8 cellular contexts compared by ENCODE assay signal in genomic region chr7:131057524-131058065, GRCh38.
DNase-seq lines count a peak whose midpoint lies in the region; ATAC-seq and TF ChIP-seq lines count a peak whose summit lies in the region.

No MANE protein-coding gene starts in this region.

- H3K4me1 Mint-ChIP-seq in CD8-positive, alpha-beta memory T cell, result peaks cover 61 to 87% (median 81%) of the 10 kb centered on the region in 3 donors
- H3K4me1 Mint-ChIP-seq in activated T-helper 1 cell treated with anti-CD3 and anti-CD28 coated beads, Interleukin-12 subunit alpha, Interleukin-12 subunit beta, Interleukin-2, Interleukin-4 antibody, amounts not matched to agents 30 ng/mL and 10 ng/mL and 1 ng/mL, durations not matched to agents 14 hours and 24 hours and 36 hours (ENCODE audit: low read depth), result peaks cover 52% of the 10 kb centered on the region

- peaks cover 82% of the 10 kb centered on the region for H3K4me1 ChIP-seq in CD8-positive, alpha-beta memory T cell (ENCODE audit: insufficient read depth, low read length)
- H3K4me1 ChIP-seq in mucosa of rectum (ENCODE audit: control insufficient read depth in 2 of 2, insufficient read depth in 2 of 2, low read length in 2 of 2) (peaks cover 3 to 22% of the 10 kb centered on the region in 2 donors), HAP-1 (no peaks in the 10 kb centered on the region)

- H3K27ac Mint-ChIP-seq in CD8-positive, alpha-beta memory T cell, result peak overlapping the region; percentile 89 to 97 (median 94)
- peak overlapping the region; percentile 80 for H3K27ac Mint-ChIP-seq in activated T-helper 1 cell treated with anti-CD3 and anti-CD28 coated beads, Interleukin-12 subunit alpha, Interleukin-12 subunit beta, Interleukin-2, Interleukin-4 antibody, amounts not matched to agents 30 ng/mL and 10 ng/mL and 1 ng/mL, durations not matched to agents 14 hours and 24 hours and 36 hours

- ATAC-seq in HG02763 (IDR thresholded peaks at IDR 0.05; ENCODE audit: unreplicated experiment), result peak; percentile 35
- no peak for ATAC-seq in GM18870 (IDR thresholded peaks at IDR 0.05; ENCODE audit: unreplicated experiment)

- peaks cover 0 to 12% of the 10 kb centered on the region in 2 donors for H3K27me3 Mint-ChIP-seq in CD8-positive, alpha-beta memory T cell
- H3K27me3 Mint-ChIP-seq in activated T-helper 1 cell treated with anti-CD3 and anti-CD28 coated beads, Interleukin-12 subunit alpha, Interleukin-12 subunit beta, Interleukin-2, Interleukin-4 antibody, amounts not matched to agents 30 ng/mL and 10 ng/mL and 1 ng/mL, durations not matched to agents 14 hours and 24 hours and 36 hours (ENCODE audit: insufficient read depth), result no peaks in the 10 kb centered on the region

- CTCF ChIA-PET in CD8-positive, alpha-beta memory T cell (lab: Charles Lee), result interaction anchor here (0.6 to 1.7 kb wide), 3 partner anchors 11 to 15 kb away, joined by 3 to 6 read pairs (median 3); no protein-coding TSS in a partner anchor

- DNase-seq in CD8-positive, alpha-beta memory T cell, result peak in 2 of 5 donors; percentile 49 to 55
- peak; percentile 31 for DNase-seq in activated T-helper 1 cell treated with anti-CD3 and anti-CD28 coated beads, Interleukin-12 subunit alpha, Interleukin-12 subunit beta, Interleukin-2, Interleukin-4 antibody, amounts not matched to agents 30 ng/mL and 10 ng/mL and 1 ng/mL, durations not matched to agents 14 hours and 24 hours and 36 hours (ENCODE audit: low spot score)
- no peak for DNase-seq in HAP-1 (ENCODE audit: low spot score in 2 of 2)
- DNase-seq in NCI-H1105 (lab: John Stamatoyannopoulos, UW), result no peak
- no peak for DNase-seq in GM13977 (ENCODE audit: low spot score)

- H3K4me3 Mint-ChIP-seq in CD8-positive, alpha-beta memory T cell, result peak overlapping the region; percentile 70 to 88 (median 78)
- H3K4me3 Mint-ChIP-seq in activated T-helper 1 cell treated with anti-CD3 and anti-CD28 coated beads, Interleukin-12 subunit alpha, Interleukin-12 subunit beta, Interleukin-2, Interleukin-4 antibody, amounts not matched to agents 30 ng/mL and 10 ng/mL and 1 ng/mL, durations not matched to agents 14 hours and 24 hours and 36 hours, result peak overlapping the region; percentile 78

- H3K9me3 ChIP-seq in CD8-positive, alpha-beta memory T cell (ENCODE audit: low read length), result no peaks in the 10 kb centered on the region
- H3K9me3 ChIP-seq in mucosa of rectum (ENCODE audit: control insufficient read depth in 2 of 2, low read length in 2 of 2) (no peaks in the 10 kb centered on the region), HAP-1 (no peaks in the 10 kb centered on the region)

- H3K9me3 Mint-ChIP-seq in CD8-positive, alpha-beta memory T cell, result no peaks in the 10 kb centered on the region
- H3K9me3 Mint-ChIP-seq in activated T-helper 1 cell treated with anti-CD3 and anti-CD28 coated beads, Interleukin-12 subunit alpha, Interleukin-12 subunit beta, Interleukin-2, Interleukin-4 antibody, amounts not matched to agents 30 ng/mL and 10 ng/mL and 1 ng/mL, durations not matched to agents 14 hours and 24 hours and 36 hours, result no peaks in the 10 kb centered on the region

- TF ChIP-seq CTCF in GM13977 (IDR thresholded peaks at IDR 0.05; ENCODE audit: extremely low read depth, insufficient read depth, missing control alignments), result no peak

- H3K9ac ChIP-seq in mucosa of rectum (ENCODE audit: low read depth in 1 of 2, low read length in 2 of 2), result peak overlapping the region in 1 of 2 donors; percentile 26

- H3K36me3 Mint-ChIP-seq in CD8-positive, alpha-beta memory T cell, result peaks cover 5 to 52% (median 16%) of the 10 kb centered on the region in 3 donors
- peaks cover 28% of the 10 kb centered on the region for H3K36me3 Mint-ChIP-seq in activated T-helper 1 cell treated with anti-CD3 and anti-CD28 coated beads, Interleukin-12 subunit alpha, Interleukin-12 subunit beta, Interleukin-2, Interleukin-4 antibody, amounts not matched to agents 30 ng/mL and 10 ng/mL and 1 ng/mL, durations not matched to agents 14 hours and 24 hours and 36 hours (ENCODE audit: low read depth)

- peak overlapping the region; percentile 58 for H3K27ac ChIP-seq in CD8-positive, alpha-beta memory T cell (ENCODE audit: low read depth, low read length)
- peak overlapping the region; percentile 71 to 77 for H3K27ac ChIP-seq in mucosa of rectum (ENCODE audit: low read depth in 2 of 2, low read length in 2 of 2)

- POLR2A ChIA-PET in CD8-positive, alpha-beta memory T cell (lab: Charles Lee), result interaction anchor here (0.6 to 1.7 kb wide), 5 partner anchors 10 to 154 kb away, joined by 3 to 10 read pairs (median 3); no protein-coding TSS in a partner anchor

- peak overlapping the region; percentile 1 for H3K4me3 ChIP-seq in CD8-positive, alpha-beta memory T cell (ENCODE audit: low read length)
- H3K4me3 ChIP-seq in mucosa of rectum (ENCODE audit: low read length in 2 of 2), result no peak overlapping the region
- no peak overlapping the region for H3K4me3 ChIP-seq in HAP-1

- no peaks in the 10 kb centered on the region for H3K27me3 ChIP-seq in CD8-positive, alpha-beta memory T cell (ENCODE audit: insufficient read depth, low read length, poor library complexity, severe bottlenecking)
- H3K27me3 ChIP-seq in mucosa of rectum (ENCODE audit: control insufficient read depth in 2 of 2, insufficient read depth in 2 of 2, low read length in 2 of 2) (no peaks in the 10 kb centered on the region), HAP-1 (ENCODE audit: low read depth) (no peaks in the 10 kb centered on the region)

- H3K36me3 ChIP-seq in CD8-positive, alpha-beta memory T cell (ENCODE audit: insufficient read depth, low read length), result no peaks in the 10 kb centered on the region
- H3K36me3 ChIP-seq in mucosa of rectum (ENCODE audit: control insufficient read depth in 2 of 2, insufficient read depth in 2 of 2, low read length in 2 of 2), result no peaks in the 10 kb centered on the region
- no peaks in the 10 kb centered on the region for H3K36me3 ChIP-seq in HAP-1 (replicated peaks)

- intact Hi-C loops in activated T-helper 1 cell treated with anti-CD3 and anti-CD28 coated beads, Interleukin-12 subunit alpha, Interleukin-12 subunit beta, Interleukin-2, Interleukin-4 antibody, amounts not matched to agents 30 ng/mL and 10 ng/mL and 1 ng/mL, durations not matched to agents 14 hours and 24 hours and 36 hours (cut with micrococcal nuclease), result loop anchor here (1.0 kb wide), 3 partner anchors 46 to 270 kb away; partner anchors contain the start of gene MKLN1

- in situ Hi-C loops in HAP-1 (cut with MboI; ENCODE audit: low sequenced_read_pairs), result no loop called here
- in situ Hi-C loops in GM13977 (cut with MboI; ENCODE audit: low pct_unique_long_range_greater_than_20kb, low sequenced_read_pairs, unreplicated experiment), result no loop called here
